8 cellular contexts compared by ENCODE assay signal in the genomic region with DNA sequence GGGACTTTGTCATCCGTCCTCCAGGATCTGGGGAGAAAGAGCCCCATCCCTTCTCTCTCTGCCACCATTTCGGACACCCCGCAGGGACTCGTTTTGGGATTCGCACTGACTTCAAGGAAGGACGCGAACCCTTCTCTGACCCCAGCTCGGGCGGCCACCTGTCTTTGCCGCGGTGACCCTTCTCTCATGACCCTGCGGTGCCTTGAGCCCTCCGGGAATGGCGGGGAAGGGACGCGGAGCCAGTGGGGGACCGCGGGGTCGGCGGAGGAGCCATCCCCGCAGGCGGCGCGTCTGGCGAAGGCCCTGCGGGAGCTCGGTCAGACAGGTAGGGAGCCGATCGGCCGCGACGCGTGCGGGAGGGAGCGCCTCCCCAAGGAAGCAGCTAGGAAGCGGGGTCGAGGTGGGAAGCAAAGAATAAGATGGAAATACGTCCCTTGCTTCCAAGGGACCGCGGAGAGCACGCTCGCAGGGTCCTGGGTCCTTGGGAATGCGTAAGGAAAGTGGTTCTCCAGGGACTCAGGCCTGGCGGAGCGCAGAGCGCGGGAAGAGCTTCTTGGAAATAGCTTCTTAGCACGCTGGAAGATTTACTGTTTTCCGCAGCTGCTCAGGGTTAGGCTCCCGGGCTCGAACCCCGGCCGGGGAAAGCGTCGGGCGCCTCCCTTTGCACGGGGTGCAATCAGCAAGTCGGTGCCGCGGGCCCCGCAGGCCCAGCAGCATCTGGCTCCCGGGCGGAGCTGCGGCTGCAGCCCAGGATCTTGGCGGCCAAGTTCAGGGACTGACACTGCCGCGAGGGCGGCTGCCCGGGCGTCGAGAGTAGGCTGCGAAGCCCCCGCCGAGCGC. TPM values are rescaled to one million over a fixed set of nuclear protein-coding genes. Genes with fewer than 3 reads are reported as not detected.
A peak's percentile ranks its signal among the peaks of the same experiment; 100 is the strongest.
DNase-seq lines count a peak whose midpoint lies in the region; ATAC-seq and TF ChIP-seq lines count a peak whose summit lies in the region.

No MANE protein-coding gene starts in this region.

- peak overlapping the region in 1 of 2 donors; percentile 53 for H3K27ac Mint-ChIP-seq in activated naive CD4-positive, alpha-beta T cell treated with anti-CD3 and anti-CD28 coated beads, Interleukin-2, amount 50 U/mL, for 72 hours

- WGBS in right cardiac atrium: 1% methylated on average over 75 of the region's 75 CpGs

- peaks cover 43% of the 10 kb centered on the region for H3K27me3 ChIP-seq in HUES48 (ENCODE audit: control insufficient read depth, insufficient read depth, low read length)
- H3K27me3 ChIP-seq in right cardiac atrium (ENCODE audit: control insufficient read depth, insufficient read depth): no peaks in the 10 kb centered on the region

- peak; percentile 40 for DNase-seq in ACHN
- DNase-seq in activated naive CD4-positive, alpha-beta T cell treated with anti-CD3 and anti-CD28 coated beads, Interleukin-2, amount 50 U/mL, for 72 hours (ENCODE audit: low spot score in 2 of 2): peak; percentile 39 to 55
- peak; percentile 18 to 80 (median 77) for DNase-seq in right cardiac atrium
- DNase-seq in retinal pigment epithelial cell (ENCODE audit: low read depth): no peak
- no peak for DNase-seq in NCI-H226
- DNase-seq in RKO (ENCODE audit: low spot score): no peak

- H3K4me3 ChIP-seq in HUES48 (ENCODE audit: low read depth, low read length) (peak overlapping the region; percentile 88), right cardiac atrium (ENCODE audit: low read length) (peak overlapping the region; percentile 93), retinal pigment epithelial cell (ENCODE audit: low read length) (peak overlapping the region; percentile 20)

- intact Hi-C loops in right cardiac atrium (cut with DNase I): loop anchor here in 3 of 4 donors (5.0 to 10.0 kb wide), 4 partner anchors 102 to 169 kb away; partner anchors contain the start of gene CRADD (in 2 of the 3)

- peaks cover 18% of the 10 kb centered on the region for H3K36me3 ChIP-seq in HUES48 (ENCODE audit: control insufficient read depth, insufficient read depth, low read length)

- no peaks in the 10 kb centered on the region for H3K9me3 Mint-ChIP-seq in activated naive CD4-positive, alpha-beta T cell treated with anti-CD3 and anti-CD28 coated beads, Interleukin-2, amount 50 U/mL, for 72 hours

- H3K9me3 ChIP-seq in HUES48 (ENCODE audit: control insufficient read depth, insufficient read depth, low read length): no peaks in the 10 kb centered on the region
- no peaks in the 10 kb centered on the region for H3K9me3 ChIP-seq in right cardiac atrium (ENCODE audit: control insufficient read depth, low read length)

- ATAC-seq in activated naive CD4-positive, alpha-beta T cell treated with anti-CD3 and anti-CD28 coated beads, Interleukin-2, amount 50 U/mL, for 72 hours: no peak
- ATAC-seq in right cardiac atrium (no peak), GM21367 (IDR thresholded peaks at IDR 0.05; ENCODE audit: unreplicated experiment) (no peak)

- H3K9ac ChIP-seq in HUES48 (ENCODE audit: low read depth, low read length): peak overlapping the region; percentile 46; the same call in 1 of the 2 replicates

- peaks cover 10 to 16% of the 10 kb centered on the region in 2 donors for H3K36me3 Mint-ChIP-seq in activated naive CD4-positive, alpha-beta T cell treated with anti-CD3 and anti-CD28 coated beads, Interleukin-2, amount 50 U/mL, for 72 hours

- H3K4me1 ChIP-seq in HUES48 (ENCODE audit: control insufficient read depth, insufficient read depth, low read length) (peaks cover 15% of the 10 kb centered on the region; the same call in 1 of the 2 replicates), right cardiac atrium (ENCODE audit: control insufficient read depth, insufficient read depth, low read length) (peaks cover 3% of the 10 kb centered on the region)

- TF ChIP-seq CTCF in retinal pigment epithelial cell (conservative IDR thresholded peaks at IDR 0.05; ENCODE audit: low read depth, low read length): no peak

- H3K27ac ChIP-seq in HUES48 (ENCODE audit: low read depth, low read length) (peak overlapping the region; percentile 97), right cardiac atrium (ENCODE audit: low read length) (peak overlapping the region; percentile 97)

- in situ Hi-C loops in ACHN (cut with HindIII; ENCODE audit: low pct_ligation_motif_present, low pct_unique_long_range_greater_than_20kb, low sequenced_read_pairs): no loop called here

RNA-seq across cellular contexts. Expression of gene SOCS2, which starts 0.5 kb away (rescaled TPM):
- total RNA-seq in activated naive CD4-positive, alpha-beta T cell treated with anti-CD3 and anti-CD28 coated beads, Interleukin-2, amount 50 U/mL, for 72 hours: 10 to 100 TPM in 1 of 2 donors, 1 to 10 TPM in 1; 5.1 to 13.1 TPM
- 10 to 100 TPM; 11.3 to 19.1 (median 14.6) TPM for total RNA-seq in right cardiac atrium
- 16.9 TPM for polyA plus RNA-seq in right cardiac atrium

Comparison
In these comparisons a context has a peak if more than half of its experiments do, and no peak if none do; other contexts are left out.
1. DNase-seq: peak in ACHN (single experiment), activated naive CD4-positive, alpha-beta T cell treated with anti-CD3 and anti-CD28 coated beads, Interleukin-2, amount 50 U/mL, for 72 hours (2 of 2) and right cardiac atrium (3 of 3); none in retinal pigment epithelial cell (single experiment), NCI-H226 (single experiment) and RKO (single experiment).
2. H3K4me3 ChIP-seq: peak in every context shown above with its lines; median percentile 93 in right cardiac atrium; 88 in HUES48; 20 in retinal pigment epithelial cell.